In genomic region chr2:61535449-61535848, GRCh38 we compare ENCODE assay signal across 8 cellular contexts. TPM values are rescaled to one million over a fixed set of nuclear protein-coding genes. Genes with fewer than 3 reads are reported as not detected.
DNase-seq lines count a peak whose midpoint lies in the region; ATAC-seq and TF ChIP-seq lines count a peak whose summit lies in the region.

No MANE protein-coding gene starts in this region.

- no peaks in the 10 kb centered on the region for H3K27me3 Mint-ChIP-seq in activated T-cell treated with anti-CD3 and anti-CD28 coated beads, Interleukin-2, amount 50 U/mL, for 72 hours (ENCODE audit: low read depth)
- peaks cover 5% of the 10 kb centered on the region for H3K27me3 Mint-ChIP-seq in activated naive CD8-positive, alpha-beta T cell treated with anti-CD3 and anti-CD28 coated beads, Interleukin-2, amount 50 U/mL, for 24 hours

- H3K27ac ChIP-seq in thyroid gland: peak overlapping the region; percentile 68 to 100 (median 99)

- ATAC-seq in activated T-cell treated with anti-CD3 and anti-CD28 coated beads, Interleukin-2, amount 50 U/mL, for 72 hours (replicated peaks in 1 of 2): no peak
- no peak for ATAC-seq in activated naive CD8-positive, alpha-beta T cell treated with anti-CD3 and anti-CD28 coated beads, Interleukin-2, amount 50 U/mL, for 24 hours
- no peak for ATAC-seq in GM18517 (IDR thresholded peaks at IDR 0.05; ENCODE audit: unreplicated experiment)

- peak overlapping the region; percentile 92 to 94 for H3K4me3 Mint-ChIP-seq in activated T-cell treated with anti-CD3 and anti-CD28 coated beads, Interleukin-2, amount 50 U/mL, for 72 hours
- H3K4me3 Mint-ChIP-seq in activated naive CD8-positive, alpha-beta T cell treated with anti-CD3 and anti-CD28 coated beads, Interleukin-2, amount 50 U/mL, for 24 hours: peak overlapping the region; percentile 100

- peaks cover 11 to 12% of the 10 kb centered on the region in 2 donors for H3K36me3 Mint-ChIP-seq in activated T-cell treated with anti-CD3 and anti-CD28 coated beads, Interleukin-2, amount 50 U/mL, for 72 hours (ENCODE audit: insufficient read depth in 2 of 2)
- peaks cover 43% of the 10 kb centered on the region for H3K36me3 Mint-ChIP-seq in activated naive CD8-positive, alpha-beta T cell treated with anti-CD3 and anti-CD28 coated beads, Interleukin-2, amount 50 U/mL, for 24 hours (ENCODE audit: low read depth)

- TF ChIP-seq CTCF in kidney epithelial cell (IDR thresholded peaks at IDR 0.05; ENCODE audit: insufficient read depth, low read length, poor library complexity, severe bottlenecking): no peak
- no peak for TF ChIP-seq CTCF in thyroid gland (IDR thresholded peaks at IDR 0.05)

- no peaks in the 10 kb centered on the region for H3K9me3 Mint-ChIP-seq in activated T-cell treated with anti-CD3 and anti-CD28 coated beads, Interleukin-2, amount 50 U/mL, for 72 hours
- no peaks in the 10 kb centered on the region for H3K9me3 Mint-ChIP-seq in activated naive CD8-positive, alpha-beta T cell treated with anti-CD3 and anti-CD28 coated beads, Interleukin-2, amount 50 U/mL, for 24 hours

- H3K27ac Mint-ChIP-seq in activated T-cell treated with anti-CD3 and anti-CD28 coated beads, Interleukin-2, amount 50 U/mL, for 72 hours: peak overlapping the region; percentile 91
- H3K27ac Mint-ChIP-seq in activated naive CD8-positive, alpha-beta T cell treated with anti-CD3 and anti-CD28 coated beads, Interleukin-2, amount 50 U/mL, for 24 hours: peak overlapping the region; percentile 100

- no peak for DNase-seq in activated T-cell treated with anti-CD3 and anti-CD28 coated beads, Interleukin-2, amount 50 U/mL, for 72 hours
- DNase-seq in activated T-cell treated with anti-CD3 and anti-CD28 coated beads, Interleukin-2, amount 50 U/mL, for 48 hours: no peak
- no peak for DNase-seq in activated naive CD8-positive, alpha-beta T cell treated with anti-CD3 and anti-CD28 coated beads, Interleukin-2, amount 50 U/mL, for 24 hours
- no peak for DNase-seq in kidney epithelial cell (ENCODE audit: low read depth)
- no peak for DNase-seq in thyroid gland
- DNase-seq in anterior cingulate cortex (lab: John Stamatoyannopoulos, UW): no peak
- no peak for DNase-seq in posterior vena cava (ENCODE audit: low spot score)

- peaks cover 25 to 33% of the 10 kb centered on the region in 2 donors for H3K4me1 ChIP-seq in thyroid gland

- intact Hi-C loops in thyroid gland (cut with DNase I) (loop anchor here (10.0 kb wide), 1 partner anchor 61 kb away; the partner anchor contains the start of gene USP34), posterior vena cava (cut with DNase I) (loop anchor here in 1 of 2 donors (10.0 kb wide), 1 partner anchor 229 kb away; no protein-coding TSS in a partner anchor)

- 13 to 14% methylated on average over 5 of the region's 5 CpGs for WGBS in thyroid gland, 2 donors

- H3K4me1 Mint-ChIP-seq in activated T-cell treated with anti-CD3 and anti-CD28 coated beads, Interleukin-2, amount 50 U/mL, for 72 hours (ENCODE audit: low read depth): peaks cover 59% of the 10 kb centered on the region
- H3K4me1 Mint-ChIP-seq in activated naive CD8-positive, alpha-beta T cell treated with anti-CD3 and anti-CD28 coated beads, Interleukin-2, amount 50 U/mL, for 24 hours: peaks cover 67% of the 10 kb centered on the region

- H3K36me3 ChIP-seq in kidney epithelial cell (ENCODE audit: control insufficient read depth, insufficient read depth, low read length) (no peaks in the 10 kb centered on the region), thyroid gland (no peaks in the 10 kb centered on the region)

- H3K4me3 ChIP-seq in kidney epithelial cell (ENCODE audit: low read depth, low read length) (peak overlapping the region; percentile 96), thyroid gland (replicated peaks in 1 of 3) (peak overlapping the region in 2 of 3 donors; percentile 59 to 79)

- H3K9me3 ChIP-seq in thyroid gland: no peaks in the 10 kb centered on the region

- H3K27me3 ChIP-seq in kidney epithelial cell (ENCODE audit: control insufficient read depth, insufficient read depth, low read length): no peaks in the 10 kb centered on the region
- no peaks in the 10 kb centered on the region for H3K27me3 ChIP-seq in thyroid gland

- TF ChIP-seq POLR2A in thyroid gland (IDR thresholded peaks at IDR 0.05): no peak

RNA-seq across cellular contexts. Expression of gene XPO1, which starts 2.7 kb away (rescaled TPM):
- 100 to 1,000 TPM; 130 to 161 TPM for total RNA-seq in activated T-cell treated with anti-CD3 and anti-CD28 coated beads, Interleukin-2, amount 50 U/mL, for 72 hours
- total RNA-seq in kidney epithelial cell (81.5 and 93.2 TPM in 2 replicates), thyroid gland (100 to 1,000 TPM; 104 to 128 (median 118) TPM), posterior vena cava (100 to 1,000 TPM in 1 of 2 donors, 10 to 100 TPM in 1; 78.4 to 136 TPM)
